ENCODE assay signal across 19 cellular contexts in the genomic region with DNA sequence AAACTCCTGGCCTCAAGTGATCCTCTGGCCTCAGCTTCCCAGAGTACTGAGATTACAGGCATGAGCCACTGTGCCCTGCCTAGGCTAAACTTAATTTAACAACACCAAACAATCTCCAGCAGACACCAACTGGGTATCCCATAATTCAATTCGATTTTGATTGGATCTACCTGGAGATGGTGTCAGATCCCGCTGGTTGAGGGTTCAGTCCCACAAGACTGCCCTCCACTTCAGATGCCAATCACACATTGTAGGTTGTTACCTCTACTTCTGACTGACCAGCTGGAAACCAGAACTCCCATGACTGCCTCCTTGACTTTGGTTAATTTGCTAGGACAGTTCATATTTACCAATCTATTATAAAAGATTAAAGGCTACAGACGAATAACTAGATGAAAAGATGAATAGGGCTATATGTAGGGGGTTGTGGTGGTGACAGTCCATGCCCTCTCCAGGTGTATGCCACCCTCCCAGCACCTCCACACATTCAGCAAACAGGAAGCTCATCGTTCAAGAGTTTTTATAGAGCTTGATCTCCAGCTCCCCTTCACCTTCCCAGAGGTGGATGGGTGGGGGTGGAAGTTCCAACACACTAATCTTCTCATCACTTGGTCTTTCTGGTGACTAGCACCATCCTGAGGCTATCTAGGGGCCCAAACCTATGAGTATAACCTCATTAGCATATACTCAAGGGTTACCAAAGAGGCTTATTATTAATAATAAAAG. TPM values are rescaled to one million over a fixed set of nuclear protein-coding genes. Genes with fewer than 3 reads are reported as not detected.
DNase-seq lines count a peak whose midpoint lies in the region; ATAC-seq, FAIRE-seq and TF ChIP-seq lines count a peak whose summit lies in the region.
"Had no signal": no experiment of that assay in that cellular context is flagged by ENCODE, and none has a peak within 500 bp of the region (broad histone marks: within the 10 kb centered on the region; RNA-seq: fewer than 3 reads in every experiment).

No MANE protein-coding gene starts in this region.

- CTCF ChIA-PET in CD8-positive, alpha-beta memory T cell (lab: Charles Lee) = interaction anchor here (1.0 to 19.5 kb wide), 6 partner anchors 7 to 56 kb away, joined by 3 to 478 read pairs (median 84); a partner anchor contains a TSS
- CTCF ChIA-PET in activated CD4-positive, alpha-beta memory T cell treated with anti-CD3 and anti-CD28 coated beads, Interleukin-2, amount 10 ng/mL, durations not matched to agents 7 days and 5 days (lab: Charles Lee) = interaction anchor here (0.9 to 15.3 kb wide), 5 partner anchors 9 to 137 kb away, joined by 3 to 399 read pairs (median 6); a partner anchor contains a TSS
- CTCF ChIA-PET in HepG2 (lab: Yijun Ruan, JAX; ENCODE audit: low intra/inter-chr PET ratio, low total read pairs) = no interaction called here

- H3K27ac Mint-ChIP-seq in CD8-positive, alpha-beta memory T cell = peak overlapping the region; percentile 88 to 100 (median 94)
- peak overlapping the region; percentile 91 for H3K27ac Mint-ChIP-seq in activated CD4-positive, alpha-beta memory T cell treated with anti-CD3 and anti-CD28 coated beads, Interleukin-2, amount 10 ng/mL, durations not matched to agents 7 days and 5 days

- no peaks in the 10 kb centered on the region for H3K9me3 ChIP-seq in CD8-positive, alpha-beta memory T cell (ENCODE audit: low read length)
- no peaks in the 10 kb centered on the region for H3K9me3 ChIP-seq in HepG2 (ENCODE audit: low read length)
- H3K9me3 ChIP-seq: adrenal gland, sigmoid colon, SJCRH30, tibial nerve had no signal

- 61% methylated on average over 4 of the region's 4 CpGs for WGBS in HepG2 (ENCODE audit: low lambda C conversion rate)

- H4K20me1 ChIP-seq in HepG2 (ENCODE audit: insufficient read depth, low read length) = no peaks in the 10 kb centered on the region

- in situ Hi-C loops in HepG2 (cut with HindIII; ENCODE audit: extremely low pct_ligation_motif_present, low pct_unique_long_range_greater_than_20kb) = no loop called here

- TF ChIP-seq RAD21 in HepG2 (CRISPR knock-in tag; IDR thresholded peaks at IDR 0.05) = no peak

- TF ChIP-seq EP300 in HepG2 (IDR thresholded peaks at IDR 0.05; ENCODE audit: low read depth in 2 of 2, low read length in 2 of 2) (no peak), HepG2 (CRISPR knock-in tag; IDR thresholded peaks at IDR 0.05; ENCODE audit: borderline replicate concordance) (no peak)

- H3K4me1 ChIP-seq in CD8-positive, alpha-beta memory T cell (ENCODE audit: insufficient read depth, low read length) = peaks cover 97% of the 10 kb centered on the region
- peaks cover 42% of the 10 kb centered on the region for H3K4me1 ChIP-seq in HepG2 (ENCODE audit: insufficient read depth, low read length)
- H3K4me1 ChIP-seq: SJCRH30 had no signal

- H3K36me3 Mint-ChIP-seq in CD8-positive, alpha-beta memory T cell = peaks cover 16 to 42% (median 18%) of the 10 kb centered on the region in 3 donors
- peaks cover 61% of the 10 kb centered on the region for H3K36me3 Mint-ChIP-seq in activated CD4-positive, alpha-beta memory T cell treated with anti-CD3 and anti-CD28 coated beads, Interleukin-2, amount 10 ng/mL, durations not matched to agents 7 days and 5 days (ENCODE audit: low read depth)

- DNase-seq in CD8-positive, alpha-beta memory T cell = no peak
- peak; percentile 31 for DNase-seq in activated CD4-positive, alpha-beta memory T cell treated with anti-CD3 and anti-CD28 coated beads, Interleukin-2, amount 10 ng/mL, durations not matched to agents 7 days and 5 days
- DNase-seq in HepG2 (ENCODE audit: low spot score) = no peak
- no peak for DNase-seq in D341Med (ENCODE audit: low spot score)
- no peak for DNase-seq in RPMI8226
- DNase-seq in SIG-M5 (lab: John Stamatoyannopoulos, UW) = no peak
- no peak for DNase-seq in NCI-H345 (lab: John Stamatoyannopoulos, UW)
- DNase-seq: activated CD4-positive, CD25-positive, alpha-beta regulatory T cell; adrenal gland; cortex of kidney; H7; NCI-H1092 treated with DMSO at 0.1 percent for 48 hours; NCI-H69; nephron progenitor cell; sigmoid colon; SJCRH30 had no signal

- TF ChIP-seq CTCF in HepG2 (CRISPR knock-in tag; IDR thresholded peaks at IDR 0.05) = no peak

- H3K36me3 ChIP-seq in CD8-positive, alpha-beta memory T cell (ENCODE audit: insufficient read depth, low read length) = peaks cover 30% of the 10 kb centered on the region
- H3K36me3 ChIP-seq in HepG2 (replicated peaks in 1 of 2; ENCODE audit: control insufficient read depth in 1 of 2, insufficient read depth in 2 of 2, low read length in 2 of 2) = peaks cover 8 to 21% of the 10 kb centered on the region in 2 experiments

- H2AFZ ChIP-seq in HepG2 (ENCODE audit: low read length) = no peak overlapping the region

- no peak overlapping the region for H3K27ac ChIP-seq in CD8-positive, alpha-beta memory T cell (ENCODE audit: low read depth, low read length)
- H3K27ac ChIP-seq in HepG2 (ENCODE audit: extremely low read length, insufficient read depth, low read length) = no peak overlapping the region
- H3K27ac ChIP-seq: SJCRH30 had no signal

- no peaks in the 10 kb centered on the region for H3K27me3 Mint-ChIP-seq in CD8-positive, alpha-beta memory T cell
- no peaks in the 10 kb centered on the region for H3K27me3 Mint-ChIP-seq in activated CD4-positive, alpha-beta memory T cell treated with anti-CD3 and anti-CD28 coated beads, Interleukin-2, amount 10 ng/mL, durations not matched to agents 7 days and 5 days

- peak overlapping the region in 6 of 7 donors; percentile 40 to 85 (median 62) for H3K4me3 Mint-ChIP-seq in CD8-positive, alpha-beta memory T cell
- no peak overlapping the region for H3K4me3 Mint-ChIP-seq in activated CD4-positive, alpha-beta memory T cell treated with anti-CD3 and anti-CD28 coated beads, Interleukin-2, amount 10 ng/mL, durations not matched to agents 7 days and 5 days
- H3K4me3 Mint-ChIP-seq: nephron progenitor cell had no signal

- POLR2A ChIA-PET in CD8-positive, alpha-beta memory T cell (lab: Charles Lee) = interaction anchor here (1.0 to 15.9 kb wide), 6 partner anchors 7 to 78 kb away, joined by 3 to 728 read pairs (median 48); a partner anchor contains a TSS
- POLR2A ChIA-PET in activated CD4-positive, alpha-beta memory T cell treated with anti-CD3 and anti-CD28 coated beads, Interleukin-2, amount 10 ng/mL, durations not matched to agents 7 days and 5 days (lab: Charles Lee) = interaction anchor here (1.1 to 37.6 kb wide), 6 partner anchors 4 to 182 kb away, joined by 3 to 4153 read pairs (median 1600); a partner anchor contains a TSS
- POLR2A ChIA-PET in HepG2 (lab: Yijun Ruan, JAX) = interaction anchor here (3.4 kb wide), 1 partner anchor 9 kb away, joined by 17 read pairs; a partner anchor contains a TSS

- BruUV-seq in HepG2 (replicated peaks; lab: Mats Ljungman, UMichigan) = no TSS peak

- no peak overlapping the region for H3K4me3 ChIP-seq in CD8-positive, alpha-beta memory T cell (ENCODE audit: low read length)
- H3K4me3 ChIP-seq in HepG2 (replicated peaks in 1 of 3; ENCODE audit: insufficient read depth in 1 of 3, low read depth in 2 of 3, low read length in 3 of 3) = no peak overlapping the region
- H3K4me3 ChIP-seq: adrenal gland, sigmoid colon, SJCRH30, tibial nerve had no signal

- ATAC-seq in HepG2 = peak; percentile 33; the same call in 2 of the 3 replicates

- peaks cover 84 to 96% (median 90%) of the 10 kb centered on the region in 3 donors for H3K4me1 Mint-ChIP-seq in CD8-positive, alpha-beta memory T cell
- peaks cover 90% of the 10 kb centered on the region for H3K4me1 Mint-ChIP-seq in activated CD4-positive, alpha-beta memory T cell treated with anti-CD3 and anti-CD28 coated beads, Interleukin-2, amount 10 ng/mL, durations not matched to agents 7 days and 5 days

- no peaks in the 10 kb centered on the region for H3K79me2 ChIP-seq in HepG2 (ENCODE audit: insufficient read depth, low read length)

- intact Hi-C loops in HepG2 (cut with micrococcal nuclease; ENCODE audit: unreplicated experiment) = no loop called here

- no peaks in the 10 kb centered on the region for H3K9me3 Mint-ChIP-seq in CD8-positive, alpha-beta memory T cell
- H3K9me3 Mint-ChIP-seq in activated CD4-positive, alpha-beta memory T cell treated with anti-CD3 and anti-CD28 coated beads, Interleukin-2, amount 10 ng/mL, durations not matched to agents 7 days and 5 days = no peaks in the 10 kb centered on the region
- H3K9me3 Mint-ChIP-seq: nephron progenitor cell had no signal

- no peak overlapping the region for H3K4me2 ChIP-seq in HepG2 (ENCODE audit: low read depth, low read length)

- H3K9ac ChIP-seq in HepG2 (ENCODE audit: insufficient read depth, low read depth, low read length) = no peak overlapping the region

- H3K27me3 ChIP-seq in CD8-positive, alpha-beta memory T cell (ENCODE audit: insufficient read depth, low read length, poor library complexity, severe bottlenecking) = no peaks in the 10 kb centered on the region
- no peaks in the 10 kb centered on the region for H3K27me3 ChIP-seq in HepG2 (ENCODE audit: control insufficient read depth in 1 of 2, insufficient read depth in 2 of 2, low read length in 2 of 2)
- H3K27me3 ChIP-seq: adrenal gland, sigmoid colon, SJCRH30, tibial nerve had no signal

- FAIRE-seq in HepG2 (lab: Jason Lieb, UNC) = no peak
- FAIRE-seq: islet of Langerhans had no signal

- TF ChIP-seq POLR2A in GM19099 (IDR thresholded peaks at IDR 0.05; ENCODE audit: extremely low read depth, insufficient read length, low read depth) (peak; percentile 38), HepG2 (IDR thresholded peaks at IDR 0.05; ENCODE audit: insufficient read depth in 1 of 2, low read depth in 2 of 2, low read length in 2 of 2) (no peak)

RNA-seq across cellular contexts. Expression of a gene that starts 9.3 kb away (rescaled TPM):
- 1,000 to 10,000 TPM; 4,597 to 4,837 TPM for total RNA-seq in CD8-positive, alpha-beta memory T cell
- 38,920 TPM for polyA plus RNA-seq in CD8-positive, alpha-beta memory T cell
- 1,000 to 10,000 TPM; 9,723 to 9,975 TPM for total RNA-seq in activated CD4-positive, alpha-beta memory T cell treated with anti-CD3 and anti-CD28 coated beads, Interleukin-2, amount 10 ng/mL, durations not matched to agents 7 days and 5 days
- total RNA-seq in HepG2 (2016; rRNA removed; fragmentation: Illumina TruSeq; extraction: Trizol) = 530 and 784 TPM in 2 replicates
- 119 and 125 TPM in 2 replicates for total RNA-seq in HepG2 (2016; cell fraction: cytosol; rRNA removed; fragmentation: Illumina TruSeq; extraction: Trizol; ENCODE audit: low read depth)
- 505 and 836 TPM in 2 replicates for total RNA-seq in HepG2 (2016; cell fraction: insoluble cytoplasmic fraction; rRNA removed; fragmentation: Illumina TruSeq; extraction: Trizol)
- total RNA-seq in HepG2 (2016; cell fraction: membrane; rRNA removed; fragmentation: Illumina TruSeq; extraction: Trizol) = 137 and 145 TPM in 2 replicates
- total RNA-seq in HepG2 (2016; cell fraction: nucleus; rRNA removed; fragmentation: Illumina TruSeq; extraction: Trizol) = 527 and 591 TPM in 2 replicates
- 754 and 857 TPM in 2 replicates for polyA plus RNA-seq in HepG2 (2011; rRNA removed)
- 1,404 and 3,087 TPM in 2 replicates for polyA plus RNA-seq in HepG2 (2011; cell fraction: cytosol; rRNA removed)
- 194 and 300 TPM in 2 replicates for polyA plus RNA-seq in HepG2 (2011; cell fraction: nucleus; rRNA removed)
- 589 and 873 TPM in 2 replicates for polyA plus RNA-seq in HepG2 (2012)
- polyA plus RNA-seq in HepG2 (2016; cell fraction: cytosol; fragmentation: Illumina TruSeq; extraction: Trizol; ENCODE audit: low read depth) = 135 and 139 TPM in 2 replicates
- polyA plus RNA-seq in HepG2 (2016; cell fraction: insoluble cytoplasmic fraction; fragmentation: Illumina TruSeq; extraction: Trizol; ENCODE audit: low read depth) = 442 and 475 TPM in 2 replicates
- polyA plus RNA-seq in HepG2 (2016; cell fraction: membrane; fragmentation: Illumina TruSeq; extraction: Trizol; ENCODE audit: low read depth) = 123 and 125 TPM in 2 replicates
- polyA plus RNA-seq in HepG2 (2016; cell fraction: nucleus; fragmentation: Illumina TruSeq; extraction: Trizol; ENCODE audit: insufficient read depth, low read depth) = 916 and 917 TPM in 2 replicates
- 191 and 793 TPM in 2 replicates for polyA minus RNA-seq in HepG2 (2011; rRNA and poly(A)+ RNA removed; ENCODE audit: low replicate concordance)
- 308 and 333 TPM in 2 replicates for polyA minus RNA-seq in HepG2 (2011; cell fraction: cytosol; rRNA and poly(A)+ RNA removed)
- polyA minus RNA-seq in HepG2 (2011; cell fraction: nucleus; rRNA and poly(A)+ RNA removed) = 168 and 193 TPM in 2 replicates

RNA-seq across cellular contexts. Expression of a gene that starts 9.5 kb away (rescaled TPM):
- 1 to 10 TPM; 7.7 to 9.1 TPM for total RNA-seq in CD8-positive, alpha-beta memory T cell
- polyA plus RNA-seq in CD8-positive, alpha-beta memory T cell = 19.8 TPM
- total RNA-seq in activated CD4-positive, alpha-beta memory T cell treated with anti-CD3 and anti-CD28 coated beads, Interleukin-2, amount 10 ng/mL, durations not matched to agents 7 days and 5 days = 10 to 100 TPM; 36.3 to 36.8 TPM
- total RNA-seq in HepG2 (2016; rRNA removed; fragmentation: Illumina TruSeq; extraction: Trizol) = 0.15 TPM in 1 of 2 replicates, not detected in the other
- 0.30 TPM in 1 of 2 replicates, not detected in the other for total RNA-seq in HepG2 (2016; cell fraction: cytosol; rRNA removed; fragmentation: Illumina TruSeq; extraction: Trizol; ENCODE audit: low read depth)
- 0.11 and 0.30 TPM in 2 replicates for total RNA-seq in HepG2 (2016; cell fraction: insoluble cytoplasmic fraction; rRNA removed; fragmentation: Illumina TruSeq; extraction: Trizol)
- 0.14 TPM in 1 of 2 replicates, not detected in the other for total RNA-seq in HepG2 (2016; cell fraction: membrane; rRNA removed; fragmentation: Illumina TruSeq; extraction: Trizol)
- 0.71 TPM in 1 of 2 replicates, not detected in the other for total RNA-seq in HepG2 (2016; cell fraction: nucleus; rRNA removed; fragmentation: Illumina TruSeq; extraction: Trizol)
- polyA plus RNA-seq in HepG2 (2011; rRNA removed) = 0.37 and 0.53 TPM in 2 replicates
- 0.11 and 0.32 TPM in 2 replicates for polyA plus RNA-seq in HepG2 (2011; cell fraction: cytosol; rRNA removed)
- 2.6 TPM in 2 replicates for polyA plus RNA-seq in HepG2 (2011; cell fraction: nucleus; rRNA removed)
- 0.44 and 0.49 TPM in 2 replicates for polyA plus RNA-seq in HepG2 (2012)
- polyA plus RNA-seq in HepG2 (2016; cell fraction: cytosol; fragmentation: Illumina TruSeq; extraction: Trizol; ENCODE audit: low read depth) = 0.24 TPM in 1 of 2 replicates, not detected in the other
- polyA plus RNA-seq in HepG2 (2016; cell fraction: insoluble cytoplasmic fraction; fragmentation: Illumina TruSeq; extraction: Trizol; ENCODE audit: low read depth) = 0.27 TPM in 1 of 2 replicates, not detected in the other
- 0.09 TPM in 1 of 2 replicates, not detected in the other for polyA plus RNA-seq in HepG2 (2016; cell fraction: membrane; fragmentation: Illumina TruSeq; extraction: Trizol; ENCODE audit: low read depth)
- polyA plus RNA-seq in HepG2 (2016; cell fraction: nucleus; fragmentation: Illumina TruSeq; extraction: Trizol; ENCODE audit: insufficient read depth, low read depth) = 0.56 and 1.5 TPM in 2 replicates
- polyA minus RNA-seq in HepG2 (2011; rRNA and poly(A)+ RNA removed; ENCODE audit: low replicate concordance) = 1.1 TPM in 1 of 2 replicates, not detected in the other
- polyA minus RNA-seq in HepG2 (2011; cell fraction: cytosol; rRNA and poly(A)+ RNA removed) = not detected in 2 replicates
- polyA minus RNA-seq in HepG2 (2011; cell fraction: nucleus; rRNA and poly(A)+ RNA removed) = 0.39 and 1.5 TPM in 2 replicates
- total RNA-seq: SJCRH30 had no signal

RNA-seq across cellular contexts. Expression of a gene that starts 15.7 kb away (rescaled TPM):
- 10 to 100 TPM; 70.8 to 73.8 TPM for total RNA-seq in CD8-positive, alpha-beta memory T cell
- 37.0 TPM for polyA plus RNA-seq in CD8-positive, alpha-beta memory T cell
- total RNA-seq in activated CD4-positive, alpha-beta memory T cell treated with anti-CD3 and anti-CD28 coated beads, Interleukin-2, amount 10 ng/mL, durations not matched to agents 7 days and 5 days = 10 to 100 TPM; 83.4 to 88.2 TPM
- 2.6 and 4.0 TPM in 2 replicates for total RNA-seq in HepG2 (2016; rRNA removed; fragmentation: Illumina TruSeq; extraction: Trizol)
- total RNA-seq in HepG2 (2016; cell fraction: cytosol; rRNA removed; fragmentation: Illumina TruSeq; extraction: Trizol; ENCODE audit: low read depth) = 2.6 and 3.3 TPM in 2 replicates
- total RNA-seq in HepG2 (2016; cell fraction: insoluble cytoplasmic fraction; rRNA removed; fragmentation: Illumina TruSeq; extraction: Trizol) = 2.7 and 3.4 TPM in 2 replicates
- total RNA-seq in HepG2 (2016; cell fraction: membrane; rRNA removed; fragmentation: Illumina TruSeq; extraction: Trizol) = 5.1 and 6.1 TPM in 2 replicates
- 2.0 TPM in 2 replicates for total RNA-seq in HepG2 (2016; cell fraction: nucleus; rRNA removed; fragmentation: Illumina TruSeq; extraction: Trizol)
- 2.7 and 3.2 TPM in 2 replicates for polyA plus RNA-seq in HepG2 (2011; rRNA removed)
- 2.1 and 2.9 TPM in 2 replicates for polyA plus RNA-seq in HepG2 (2011; cell fraction: cytosol; rRNA removed)
- 0.88 and 1.4 TPM in 2 replicates for polyA plus RNA-seq in HepG2 (2011; cell fraction: nucleus; rRNA removed)
- polyA plus RNA-seq in HepG2 (2012) = 2.3 and 2.6 TPM in 2 replicates
- 2.8 and 4.0 TPM in 2 replicates for polyA plus RNA-seq in HepG2 (2016; cell fraction: cytosol; fragmentation: Illumina TruSeq; extraction: Trizol; ENCODE audit: low read depth)
- polyA plus RNA-seq in HepG2 (2016; cell fraction: insoluble cytoplasmic fraction; fragmentation: Illumina TruSeq; extraction: Trizol; ENCODE audit: low read depth) = 5.4 and 8.8 TPM in 2 replicates
- 5.4 and 6.5 TPM in 2 replicates for polyA plus RNA-seq in HepG2 (2016; cell fraction: membrane; fragmentation: Illumina TruSeq; extraction: Trizol; ENCODE audit: low read depth)
- 2.5 and 2.8 TPM in 2 replicates for polyA plus RNA-seq in HepG2 (2016; cell fraction: nucleus; fragmentation: Illumina TruSeq; extraction: Trizol; ENCODE audit: insufficient read depth, low read depth)
- polyA minus RNA-seq in HepG2 (2011; rRNA and poly(A)+ RNA removed; ENCODE audit: low replicate concordance) = 3.3 and 13.1 TPM in 2 replicates
- 2.7 and 3.2 TPM in 2 replicates for polyA minus RNA-seq in HepG2 (2011; cell fraction: cytosol; rRNA and poly(A)+ RNA removed)
- polyA minus RNA-seq in HepG2 (2011; cell fraction: nucleus; rRNA and poly(A)+ RNA removed) = 1.7 and 2.2 TPM in 2 replicates

RNA-seq across cellular contexts. Expression of a gene that starts 57.2 kb away (rescaled TPM):
- total RNA-seq in CD8-positive, alpha-beta memory T cell = 10 to 100 TPM; 60.8 to 62.1 TPM
- 32.0 TPM for polyA plus RNA-seq in CD8-positive, alpha-beta memory T cell
- 10 to 100 TPM; 76.9 to 84.4 TPM for total RNA-seq in activated CD4-positive, alpha-beta memory T cell treated with anti-CD3 and anti-CD28 coated beads, Interleukin-2, amount 10 ng/mL, durations not matched to agents 7 days and 5 days
- 31.5 and 35.0 TPM in 2 replicates for total RNA-seq in HepG2 (2016; rRNA removed; fragmentation: Illumina TruSeq; extraction: Trizol)
- 17.8 and 19.8 TPM in 2 replicates for total RNA-seq in HepG2 (2016; cell fraction: cytosol; rRNA removed; fragmentation: Illumina TruSeq; extraction: Trizol; ENCODE audit: low read depth)
- 35.7 and 36.6 TPM in 2 replicates for total RNA-seq in HepG2 (2016; cell fraction: insoluble cytoplasmic fraction; rRNA removed; fragmentation: Illumina TruSeq; extraction: Trizol)
- 18.9 and 19.7 TPM in 2 replicates for total RNA-seq in HepG2 (2016; cell fraction: membrane; rRNA removed; fragmentation: Illumina TruSeq; extraction: Trizol)
- total RNA-seq in HepG2 (2016; cell fraction: nucleus; rRNA removed; fragmentation: Illumina TruSeq; extraction: Trizol) = 39.3 and 47.3 TPM in 2 replicates
- 40.7 and 44.5 TPM in 2 replicates for polyA plus RNA-seq in HepG2 (2011; rRNA removed)
- 26.2 and 28.9 TPM in 2 replicates for polyA plus RNA-seq in HepG2 (2011; cell fraction: cytosol; rRNA removed)
- polyA plus RNA-seq in HepG2 (2011; cell fraction: nucleus; rRNA removed) = 52.6 and 61.8 TPM in 2 replicates
- polyA plus RNA-seq in HepG2 (2012) = 19.4 and 21.0 TPM in 2 replicates
- polyA plus RNA-seq in HepG2 (2016; cell fraction: cytosol; fragmentation: Illumina TruSeq; extraction: Trizol; ENCODE audit: low read depth) = 1.7 and 2.1 TPM in 2 replicates
- 26.2 and 26.5 TPM in 2 replicates for polyA plus RNA-seq in HepG2 (2016; cell fraction: insoluble cytoplasmic fraction; fragmentation: Illumina TruSeq; extraction: Trizol; ENCODE audit: low read depth)
- 3.5 and 4.5 TPM in 2 replicates for polyA plus RNA-seq in HepG2 (2016; cell fraction: membrane; fragmentation: Illumina TruSeq; extraction: Trizol; ENCODE audit: low read depth)
- polyA plus RNA-seq in HepG2 (2016; cell fraction: nucleus; fragmentation: Illumina TruSeq; extraction: Trizol; ENCODE audit: insufficient read depth, low read depth) = 47.3 and 52.3 TPM in 2 replicates
- polyA minus RNA-seq in HepG2 (2011; rRNA and poly(A)+ RNA removed; ENCODE audit: low replicate concordance) = 115 and 186 TPM in 2 replicates
- polyA minus RNA-seq in HepG2 (2011; cell fraction: cytosol; rRNA and poly(A)+ RNA removed) = 24.8 and 26.5 TPM in 2 replicates
- 93.0 and 127 TPM in 2 replicates for polyA minus RNA-seq in HepG2 (2011; cell fraction: nucleus; rRNA and poly(A)+ RNA removed)

Comparison
In these comparisons a context has a peak if more than half of its experiments do, and no peak if none do; other contexts are left out.
1. RNA of a gene that starts 15.7 kb away (total RNA-seq): 83.4 to 88.2 TPM in activated CD4-positive, alpha-beta memory T cell treated with anti-CD3 and anti-CD28 coated beads, Interleukin-2, amount 10 ng/mL, durations not matched to agents 7 days and 5 days and 70.8 to 73.8 TPM in CD8-positive, alpha-beta memory T cell; 2.0 to 6.1 TPM in HepG2; every median in the first group is over 10 times any median in the second.